In the genomic region with DNA sequence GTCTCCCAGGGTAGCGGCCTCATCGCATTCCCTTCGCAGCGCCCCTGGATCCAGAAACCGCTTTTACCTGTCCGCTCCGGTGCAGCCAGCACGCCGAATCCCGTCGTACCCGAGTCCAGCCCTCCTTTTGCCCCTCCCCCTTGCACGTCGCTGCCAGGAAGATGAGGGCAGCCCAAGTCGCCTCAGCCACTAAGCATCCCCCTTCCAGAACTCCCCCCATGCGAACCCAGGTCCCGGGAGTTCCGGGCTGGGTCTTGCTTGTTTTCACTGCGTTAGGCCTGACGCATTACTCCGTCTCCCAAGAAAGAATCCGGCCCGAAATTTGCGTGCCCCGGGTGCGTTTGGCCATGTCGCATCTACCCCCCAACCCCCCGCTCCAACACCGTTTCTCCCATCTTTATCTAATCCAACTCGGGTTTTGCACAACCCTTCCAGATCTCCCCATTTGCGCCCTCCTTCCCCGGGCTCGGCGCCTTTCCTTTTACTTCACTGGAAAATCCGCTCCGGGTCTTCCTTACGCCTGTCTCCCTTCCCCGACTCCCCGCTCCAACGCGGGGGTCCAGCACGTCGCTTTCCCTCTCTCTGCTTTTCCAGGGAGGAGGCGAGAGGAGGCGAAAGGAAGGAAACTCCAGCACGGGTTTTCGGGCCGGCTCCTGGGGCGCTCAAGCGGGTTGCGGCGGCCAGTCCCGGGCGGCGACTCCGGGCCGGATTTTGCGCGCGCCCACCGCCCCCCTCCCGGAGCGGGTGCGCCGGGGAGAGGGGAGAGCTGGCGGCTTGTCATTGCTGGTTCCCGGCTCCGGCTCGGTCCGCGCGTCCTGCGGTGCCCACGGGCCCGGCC, we compare ENCODE assay signal across 8 cellular contexts.
DNase-seq lines count a peak whose midpoint lies in the region; ATAC-seq and TF ChIP-seq lines count a peak whose summit lies in the region.
"Not testable (repeated sequence)": the region's sequence is repeated elsewhere in the genome, so short reads cannot be mapped to it uniquely, and the experiment has no call there.

No MANE protein-coding gene starts in this region.

- H3K27me3 ChIP-seq in ectodermal cell (ENCODE audit: control insufficient read depth, insufficient read depth, low read length, poor library complexity, severe bottlenecking); layer of hippocampus (ENCODE audit: control insufficient read depth, insufficient read depth, low read length); smooth muscle cell (ENCODE audit: low read depth): not testable (repeated sequence)

- 0% methylated on average over 75 of the region's 75 CpGs for WGBS in ectodermal cell, 2 experiments
- under 1% methylated on average over 44 of the region's 75 CpGs for WGBS in smooth muscle cell (ENCODE audit: low lambda C conversion rate)

- peak; percentile 46 for ATAC-seq in GM19025 (IDR thresholded peaks at IDR 0.05; ENCODE audit: low read depth, unreplicated experiment)

- H3F3A ChIP-seq in smooth muscle cell (ENCODE audit: low read depth) = not testable (repeated sequence)

- H3K4me3 ChIP-seq in LNCaP clone FGC (ENCODE audit: low read depth, low read length) = peak overlapping the region; percentile 58
- H3K4me3 ChIP-seq in ectodermal cell (ENCODE audit: insufficient read depth, low read depth, low read length) = peak overlapping the region; percentile 73
- peak overlapping the region; percentile 88 for H3K4me3 ChIP-seq in smooth muscle cell

- H2AFZ ChIP-seq in smooth muscle cell (ENCODE audit: low read depth) = peak overlapping the region; percentile 94

- H4K20me1 ChIP-seq in smooth muscle cell (ENCODE audit: low read depth) = peaks cover 36% of the 10 kb centered on the region

- not testable (repeated sequence) for H3K36me3 ChIP-seq in ectodermal cell (ENCODE audit: control insufficient read depth, insufficient read depth, low read length); smooth muscle cell (ENCODE audit: low read depth)

- peaks cover 31% of the 10 kb centered on the region for H3K79me2 ChIP-seq in smooth muscle cell (ENCODE audit: low read depth)

- H3K9ac ChIP-seq in smooth muscle cell (ENCODE audit: low read depth) = peak overlapping the region; percentile 79

- H3K9me3 ChIP-seq in ectodermal cell (ENCODE audit: control insufficient read depth, low read length); smooth muscle cell (replicated peaks; ENCODE audit: low read depth): not testable (repeated sequence)

- H3K27ac ChIP-seq in ectodermal cell (ENCODE audit: insufficient read depth, low read depth, low read length, poor library complexity, severe bottlenecking) (peak overlapping the region; percentile 93), layer of hippocampus (ENCODE audit: low read depth, low read length) (peak overlapping the region; percentile 46), smooth muscle cell (ENCODE audit: low read depth) (peak overlapping the region; percentile 82)

- H3K4me2 ChIP-seq in smooth muscle cell = peak overlapping the region; percentile 84

- in situ Hi-C loops in ACHN (cut with HindIII; ENCODE audit: low pct_ligation_motif_present, low pct_unique_long_range_greater_than_20kb, low sequenced_read_pairs) = not testable (repeated sequence)

- 0 out of 2 replicates have a peak, but pooled peaks have one; percentile 3 for TF ChIP-seq CTCF in LNCaP clone FGC (IDR thresholded peaks at IDR 0.05; ENCODE audit: control insufficient read depth, extremely low read depth, insufficient read depth)
- not testable (repeated sequence) for TF ChIP-seq CTCF in smooth muscle cell (IDR thresholded peaks at IDR 0.05; ENCODE audit: borderline replicate concordance, insufficient read depth, poor library complexity, severe bottlenecking)

- H3K4me1 ChIP-seq in ectodermal cell (ENCODE audit: control insufficient read depth, insufficient read depth, low read length); smooth muscle cell (ENCODE audit: low read depth): not testable (repeated sequence)

- DNase-seq in ACHN (peak; percentile 94), LNCaP clone FGC (ENCODE audit: low read depth) (peak; percentile 88), OCI-M1 (lab: John Stamatoyannopoulos, UW) (peak; percentile 95), smooth muscle cell (lab: John Stamatoyannopoulos, UW; ENCODE audit: unreplicated experiment) (peak; percentile 89)
- peak; percentile 27 for DNase-seq in activated CD8-positive, alpha-beta memory T cell treated with anti-CD3 and anti-CD28 coated beads, Interleukin-2, amount 50 U/mL, for 24 hours (ENCODE audit: extremely low read depth)

Comparison
In these comparisons a context has a peak if more than half of its experiments do, and no peak if none do; other contexts are left out.
1. Peak in every context shown above with its lines: DNase-seq, ATAC-seq, H3K4me3 ChIP-seq and H3K27ac ChIP-seq.
2. DNase-seq: peak in every context shown above with its lines; median percentile 95 in OCI-M1; 94 in ACHN; 89 in smooth muscle cell; 88 in LNCaP clone FGC; 27 in activated CD8-positive, alpha-beta memory T cell treated with anti-CD3 and anti-CD28 coated beads, Interleukin-2, amount 50 U/mL, for 24 hours.